ENCODE assay signal across 8 cellular contexts in the genomic region with DNA sequence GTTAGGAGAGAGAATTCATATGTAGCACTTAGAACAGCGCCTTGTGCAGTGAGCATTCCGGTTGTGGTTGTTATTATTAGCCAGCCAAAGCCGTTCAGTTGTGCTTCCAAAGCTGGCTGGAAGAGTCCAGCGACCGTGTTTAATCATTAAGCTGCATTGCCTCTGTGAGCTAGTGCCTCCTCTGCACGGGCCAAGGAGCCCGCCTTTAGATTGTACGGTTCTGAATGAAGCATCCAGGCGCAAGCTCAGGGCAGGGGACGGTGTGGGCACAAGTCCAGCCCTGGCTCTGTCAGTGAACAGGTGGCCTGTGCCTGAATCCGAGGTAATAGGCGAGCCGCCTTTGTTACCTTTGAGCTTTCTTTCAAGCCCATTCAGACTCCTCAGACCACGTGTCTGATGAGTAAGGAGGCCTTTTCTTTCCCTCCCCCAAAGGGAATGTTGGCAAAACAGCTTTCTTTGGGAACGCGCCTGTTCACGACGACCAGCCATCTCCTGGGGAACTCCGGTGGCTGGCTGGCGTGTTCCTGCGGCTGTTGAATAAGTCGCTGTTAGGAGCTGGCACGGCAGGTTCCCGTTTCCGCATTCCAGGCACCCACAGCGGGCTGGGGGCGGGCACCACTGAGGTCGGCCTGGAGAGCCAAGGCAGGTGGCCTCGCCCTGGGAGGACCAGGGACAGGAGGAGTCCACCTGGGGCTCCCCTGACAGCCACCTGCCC.
DNase-seq lines count a peak whose midpoint lies in the region; FAIRE-seq and TF ChIP-seq lines count a peak whose summit lies in the region.

No MANE protein-coding gene starts in this region.

- peak overlapping the region; percentile 58 for H3K4me3 Mint-ChIP-seq in nephron progenitor cell

- no peak for TF ChIP-seq CTCF in foreskin fibroblast (IDR thresholded peaks at IDR 0.05; ENCODE audit: low read depth, low read length)
- no peak for TF ChIP-seq CTCF in nephron progenitor cell (IDR thresholded peaks at IDR 0.05)

- H3K9me3 Mint-ChIP-seq in nephron progenitor cell, result peaks cover 28% of the 10 kb centered on the region

- H3K27ac Mint-ChIP-seq in nephron progenitor cell, result no peak overlapping the region

- DNase-seq in stimulated activated CD4-positive, alpha-beta T cell treated with anti-CD3 and anti-CD28 coated beads, Interleukin-1b, Interleukin-23, amount 100 ng/mL, for 48 hours, result peak; percentile 3
- DNase-seq in stimulated activated CD4-positive, alpha-beta T cell treated with anti-CD3 and anti-CD28 coated beads, Interleukin-4, amount 100 ng/mL, for 4 hours, result no peak
- DNase-seq in Kasumi-1 (lab: John Stamatoyannopoulos, UW), result peak; percentile 48 to 66
- DNase-seq in SHP77 (lab: John Stamatoyannopoulos, UW), result peak; percentile 48 to 54
- DNase-seq in foreskin fibroblast, result peak; percentile 21 to 62
- DNase-seq in nephron progenitor cell, result peak; percentile 50
- DNase-seq in urothelium cell line (ENCODE audit: low spot score), result no peak
- no peak for DNase-seq in stimulated activated CD8-positive, alpha-beta memory T cell treated with anti-CD3 and anti-CD28 coated beads, Interleukin-4, amount 100 ng/mL, for 48 hours

- H3K36me3 Mint-ChIP-seq in nephron progenitor cell (ENCODE audit: low read depth), result peaks cover 31% of the 10 kb centered on the region

- H3K4me3 ChIP-seq in foreskin fibroblast (ENCODE audit: low read depth in 1 of 2, low read length in 2 of 2), result no peak overlapping the region

- peaks cover 3% of the 10 kb centered on the region for H3K27me3 Mint-ChIP-seq in nephron progenitor cell (ENCODE audit: low read depth, poor library complexity)

- H3K4me1 Mint-ChIP-seq in nephron progenitor cell, result peaks cover 58% of the 10 kb centered on the region

- FAIRE-seq in urothelium cell line (lab: Jason Lieb, UNC), result no peak

Comparison
In these comparisons a context has a peak if more than half of its experiments do, and no peak if none do; other contexts are left out.
1. DNase-seq: peak in stimulated activated CD4-positive, alpha-beta T cell treated with anti-CD3 and anti-CD28 coated beads, Interleukin-1b, Interleukin-23, amount 100 ng/mL, for 48 hours (single experiment), Kasumi-1 (2 of 2), SHP77 (2 of 2), foreskin fibroblast (2 of 2) and nephron progenitor cell (single experiment); none in stimulated activated CD4-positive, alpha-beta T cell treated with anti-CD3 and anti-CD28 coated beads, Interleukin-4, amount 100 ng/mL, for 4 hours (0 of 2), urothelium cell line (single experiment) and stimulated activated CD8-positive, alpha-beta memory T cell treated with anti-CD3 and anti-CD28 coated beads, Interleukin-4, amount 100 ng/mL, for 48 hours (single experiment).